Comparison of ENCODE assay signal across 8 cellular contexts in the genomic region with DNA sequence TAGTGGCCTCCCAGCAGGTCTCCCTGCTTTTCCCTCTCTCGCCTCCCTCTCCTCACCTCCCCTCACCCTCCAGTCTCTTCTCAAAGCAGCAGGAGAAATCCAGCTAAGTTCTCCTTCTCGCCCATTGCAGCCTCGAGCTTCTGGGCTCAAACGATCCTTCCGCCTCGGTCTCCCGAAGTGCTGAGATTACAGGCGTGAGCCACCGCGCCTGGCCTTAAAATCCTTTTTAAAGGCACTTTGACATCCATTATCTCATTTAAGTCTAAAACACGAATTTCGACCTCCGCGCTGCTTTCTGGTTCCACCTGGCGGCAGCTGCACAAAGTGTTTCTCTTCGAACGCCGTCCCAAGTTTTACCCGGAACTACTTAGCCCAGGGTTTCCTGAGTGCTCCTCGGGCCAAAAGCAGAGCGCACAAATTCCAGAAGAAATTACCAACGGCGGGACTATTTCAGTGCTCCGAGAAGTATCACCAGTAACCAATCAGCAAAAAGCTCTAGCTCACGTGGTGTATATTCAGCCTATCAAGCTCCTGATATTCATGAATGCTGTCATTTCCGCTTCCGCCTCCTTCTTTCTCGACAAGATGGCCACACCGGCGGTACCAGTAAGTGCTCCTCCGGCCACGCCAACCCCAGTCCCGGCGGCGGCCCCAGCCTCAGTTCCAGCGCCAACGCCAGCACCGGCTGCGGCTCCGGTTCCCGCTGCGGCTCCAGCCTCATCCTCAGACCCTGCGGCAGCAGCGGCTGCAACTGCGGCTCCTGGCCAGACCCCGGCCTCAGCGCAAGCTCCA. TPM values are rescaled to one million over a fixed set of nuclear protein-coding genes. Genes with fewer than 3 reads are reported as not detected.
A peak's percentile ranks its signal among the peaks of the same experiment; 100 is the strongest.
DNase-seq lines count a peak whose midpoint lies in the region; ATAC-seq and TF ChIP-seq lines count a peak whose summit lies in the region.

A gene with protein sequence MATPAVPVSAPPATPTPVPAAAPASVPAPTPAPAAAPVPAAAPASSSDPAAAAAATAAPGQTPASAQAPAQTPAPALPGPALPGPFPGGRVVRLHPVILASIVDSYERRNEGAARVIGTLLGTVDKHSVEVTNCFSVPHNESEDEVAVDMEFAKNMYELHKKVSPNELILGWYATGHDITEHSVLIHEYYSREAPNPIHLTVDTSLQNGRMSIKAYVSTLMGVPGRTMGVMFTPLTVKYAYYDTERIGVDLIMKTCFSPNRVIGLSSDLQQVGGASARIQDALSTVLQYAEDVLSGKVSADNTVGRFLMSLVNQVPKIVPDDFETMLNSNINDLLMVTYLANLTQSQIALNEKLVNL (plus strand): TSS at position 570 of the 792 bp plus-strand sequence. CDS start 16 bp downstream, at position 586.

- peaks cover 25% of the 10 kb centered on the region for H3K36me3 ChIP-seq in upper lobe of right lung

- intact Hi-C loops in T-helper 1 cell treated with Interleukin-12 subunit alpha and Interleukin-12 subunit beta and Interleukin-4 antibody, amounts not matched to agents 30 ng/mL and 1 ng/mL, for 36 hours (cut with micrococcal nuclease) = loop anchor here (1.0 to 10.0 kb wide), 12 partner anchors 31 to 1397 kb away; a partner anchor contains a TSS
- intact Hi-C loops in left cardiac atrium (cut with DNase I) (loop anchor here (2.0 to 10.0 kb wide), 3 partner anchors 92 to 890 kb away; no protein-coding TSS in a partner anchor), posterior vena cava (cut with DNase I) (loop anchor here in 1 of 2 donors (10.0 kb wide), 1 partner anchor 92 kb away; no protein-coding TSS in a partner anchor), upper lobe of right lung (cut with DNase I) (loop anchor here (10.0 kb wide), 1 partner anchor 92 kb away; no protein-coding TSS in a partner anchor)

- ATAC-seq in HG02884 (IDR thresholded peaks at IDR 0.05; ENCODE audit: unreplicated experiment) (peak; percentile 95), left cardiac atrium (peak; percentile 99 to 100), upper lobe of right lung (peak; percentile 99)

- TF ChIP-seq CTCF in GM13976 (IDR thresholded peaks at IDR 0.05; ENCODE audit: borderline replicate concordance, control extremely low read depth, extremely low read depth, insufficient read depth, missing control alignments) = peak; percentile 79
- peak; percentile 87 for TF ChIP-seq CTCF in upper lobe of right lung (IDR thresholded peaks at IDR 0.05)

- H3K4me1 ChIP-seq in upper lobe of right lung = peaks cover 33% of the 10 kb centered on the region

- H3K9me3 ChIP-seq in upper lobe of right lung = no peaks in the 10 kb centered on the region

- no peaks in the 10 kb centered on the region for H3K27me3 ChIP-seq in upper lobe of right lung

- H3K27ac ChIP-seq in upper lobe of right lung = peak within 1 kb of the TSS; percentile 84

- in situ Hi-C loops in GM13976 (cut with MboI; ENCODE audit: low sequenced_read_pairs, unreplicated experiment) = loop anchor here (10.0 to 25.0 kb wide), 2 partner anchors 92 to 475 kb away; a partner anchor contains a TSS

- H3K4me3 ChIP-seq in upper lobe of right lung = peak within 1 kb of the TSS; percentile 75

- DNase-seq in GM13976 (ENCODE audit: low spot score) (peak; percentile 92), NCI-H146 treated with DMSO at 0.1 percent for 48 hours (lab: John Stamatoyannopoulos, UW; ENCODE audit: unreplicated experiment) (peak; percentile 98), amniotic epithelial cell (ENCODE audit: low read depth) (peak; percentile 100), left cardiac atrium (peak; percentile 89), posterior vena cava (ENCODE audit: low spot score) (peak; percentile 95), upper lobe of right lung (peak; percentile 88)

RNA-seq across cellular contexts. Expression of the gene that starts here (rescaled TPM):
- total RNA-seq in T-helper 1 cell treated with Interleukin-12 subunit alpha and Interleukin-12 subunit beta and Interleukin-4 antibody, amounts not matched to agents 30 ng/mL and 1 ng/mL, for 36 hours = 202 and 220 TPM in 2 replicates
- total RNA-seq in left cardiac atrium (100 to 1,000 TPM; 141 to 142 TPM), posterior vena cava (100 to 1,000 TPM; 138 to 139 TPM), upper lobe of right lung (200 TPM)

Comparison
In these comparisons a context has a peak if more than half of its experiments do, and no peak if none do; other contexts are left out.
1. Peak in every context shown above with its lines: DNase-seq, ATAC-seq, H3K4me3 ChIP-seq and H3K27ac ChIP-seq.